1 cellular context compared by ENCODE assay signal in genomic region chr14:54652188-54652889, GRCh38.
TF ChIP-seq lines count a peak whose summit lies in the region.

No MANE protein-coding gene starts in this region.

TF ChIP-seq in H1, 55 proteins besides CTCF, POLR2A, EP300 and RAD21 (continued from another document):
- TF ChIP-seq ATF2 (IDR thresholded peaks at IDR 0.05; ENCODE audit: low read length), result peak; percentile 88
- peak; percentile 95 for TF ChIP-seq JUND (IDR thresholded peaks at IDR 0.05; ENCODE audit: low read length)
- no peak for TF ChIP-seq RBBP5 (IDR thresholded peaks at IDR 0.05; ENCODE audit: borderline replicate concordance, low read depth, low read length)
- no peak for TF ChIP-seq NRF1 (IDR thresholded peaks at IDR 0.05; ENCODE audit: low read depth, low read length)
- peak; percentile 99 for TF ChIP-seq TEAD4 (IDR thresholded peaks at IDR 0.05; ENCODE audit: low read depth, low read length)
- peak; percentile 63 for TF ChIP-seq CHD7 (IDR thresholded peaks at IDR 0.05; ENCODE audit: insufficient replicate concordance, low read length)
- peak; percentile 99 for TF ChIP-seq JUN (IDR thresholded peaks at IDR 0.05; ENCODE audit: low read depth, low read length)
- no peak for TF ChIP-seq E2F6 (IDR thresholded peaks at IDR 0.05)
- 0 out of 4 replicates have a peak, but pooled peaks of 1 of the 2 experiments have one; percentile 28 for TF ChIP-seq SIN3A (conservative IDR thresholded peaks at IDR 0.05 in 1 of 2, IDR thresholded peaks at IDR 0.05 in 1 of 2; ENCODE audit: low read depth in 1 of 2, low read length in 2 of 2)
- TF ChIP-seq SP1 (IDR thresholded peaks at IDR 0.05; ENCODE audit: low read depth, low read length), result peak; percentile 67; the same call in 1 of the 2 replicates
- 0 out of 2 replicates have a peak, but pooled peaks have one; percentile 29 for TF ChIP-seq MAX (IDR thresholded peaks at IDR 0.05)
